In genomic region chr16:22683730-22684280, GRCh38 we compare ENCODE assay signal across 19 cellular contexts.
"Had no signal": no experiment of that assay in that cellular context is flagged by ENCODE, and none has a peak within 500 bp of the region (broad histone marks: within the 10 kb centered on the region; RNA-seq: fewer than 3 reads in every experiment).

No MANE protein-coding gene starts in this region.

- H3K4me3 ChIP-seq: adrenal gland, lower lobe of right lung, right atrium auricular region, smooth muscle cell had no signal

- H3K36me3 ChIP-seq: adrenal gland, lower lobe of right lung, neutrophil, right atrium auricular region had no signal

- H3K9me3 ChIP-seq: adrenal gland, lower lobe of right lung, neutrophil had no signal

- H3K4me3 Mint-ChIP-seq: activated B cell treated with CpG ODN at 0.5 μM for 24 hours; activated naive CD4-positive, alpha-beta T cell treated with anti-CD3 and anti-CD28 coated beads for 36 hours; activated T-helper 17 cell treated with anti-CD3 and anti-CD28 coated beads, Interleukin-2, amount 50 U/mL, for 72 hours; T-helper 1 cell treated with Interleukin-12 subunit alpha and Interleukin-12 subunit beta and Interleukin-4 antibody, amounts not matched to agents 30 μg/mL and 1 μg/mL, for 36 hours had no signal

- H3K27ac Mint-ChIP-seq: activated B cell treated with CpG ODN at 0.5 μM for 24 hours; activated naive CD4-positive, alpha-beta T cell treated with anti-CD3 and anti-CD28 coated beads for 36 hours; activated T-helper 17 cell treated with anti-CD3 and anti-CD28 coated beads, Interleukin-2, amount 50 U/mL, for 72 hours; T-helper 1 cell treated with Interleukin-12 subunit alpha and Interleukin-12 subunit beta and Interleukin-4 antibody, amounts not matched to agents 30 μg/mL and 1 μg/mL, for 36 hours had no signal

- H3K27me3 ChIP-seq: adrenal gland, right atrium auricular region had no signal

- DNase-seq: activated B cell treated with CpG ODN at 0.5 μM for 24 hours; activated CD4-positive, alpha-beta T cell treated with anti-CD3 and anti-CD28 coated beads, Interleukin-2, amount 50 U/mL, for 1 hour; activated naive CD4-positive, alpha-beta T cell treated with anti-CD3 and anti-CD28 coated beads for 36 hours; activated T-cell treated with anti-CD3 and anti-CD28 coated beads for 4 hours; adrenal gland; central memory CD4-positive, alpha-beta T cell; cortex of kidney; effector CD8-positive, alpha-beta T cell; hippocampal formation; kidney glomerular epithelial cell; lower lobe of right lung; midbrain; substantia nigra had no signal

- ATAC-seq: activated T-helper 17 cell treated with anti-CD3 and anti-CD28 coated beads, Interleukin-2, amount 50 U/mL, for 72 hours; lower lobe of right lung; SK-N-SH treated with all-trans-retinoic acid at 6 μM for 48 hours had no signal

- H3K27ac ChIP-seq: neutrophil had no signal

- H3K4me1 ChIP-seq: adrenal gland had no signal
